27 cellular contexts compared by ENCODE assay signal in the genomic region with DNA sequence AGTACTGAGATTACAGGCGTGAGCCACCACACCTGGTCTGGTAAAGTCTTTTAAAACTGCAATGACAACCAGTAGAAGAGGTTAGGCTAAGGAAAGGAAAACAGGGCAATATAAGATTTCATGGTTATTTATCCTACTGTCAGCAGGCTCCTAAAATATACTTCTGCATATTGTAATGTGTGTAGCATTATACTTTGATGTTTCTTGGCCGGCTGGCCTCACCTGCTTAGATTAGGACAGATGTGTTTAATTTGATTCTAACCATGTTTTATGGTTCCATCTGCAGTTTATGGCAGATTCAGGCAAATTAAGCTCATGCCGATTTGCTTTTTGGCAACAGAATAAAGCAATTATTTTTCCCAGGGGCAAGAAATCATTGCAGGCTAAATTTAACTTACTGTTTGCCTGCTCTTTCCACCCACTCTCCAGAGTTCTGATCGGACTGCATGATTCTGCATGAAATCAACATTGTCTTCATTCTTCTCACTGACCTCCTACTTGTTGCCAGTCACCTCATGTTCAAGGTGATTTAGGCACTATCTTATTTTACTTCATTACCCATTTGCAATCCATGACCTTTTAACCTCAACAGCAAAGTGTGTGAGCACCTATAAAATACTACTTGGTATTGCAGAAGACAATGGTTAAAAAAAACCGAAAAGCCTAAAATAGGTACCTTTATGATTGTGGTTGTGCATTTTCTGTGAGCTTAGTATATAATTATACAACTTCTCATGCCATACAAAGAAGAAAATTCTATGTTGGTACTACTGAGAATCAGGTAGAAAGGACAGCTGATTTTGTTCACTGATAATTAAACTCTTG.
DNase-seq lines count a peak whose midpoint lies in the region; ATAC-seq, FAIRE-seq and TF ChIP-seq lines count a peak whose summit lies in the region.
"Had no signal": no experiment of that assay in that cellular context is flagged by ENCODE, and none has a peak within 500 bp of the region (broad histone marks: within the 10 kb centered on the region; RNA-seq: fewer than 3 reads in every experiment).

No MANE protein-coding gene starts in this region.

- DNase-seq in NCI-H69 (lab: John Stamatoyannopoulos, UW) (peak; percentile 84), fibroblast of peridontal ligament (ENCODE audit: extremely low read depth) (peak; percentile 25), middle frontal gyrus (ENCODE audit: extremely low spot score, low spot score) (no peak), right lobe of liver (no peak), D721Med (ENCODE audit: insufficient read length, low spot score) (no peak)
- DNase-seq: activated CD4-positive, alpha-beta T cell treated with anti-CD3 and anti-CD28 coated beads for 4 hours; activated naive CD4-positive, alpha-beta T cell treated with anti-CD3 and anti-CD28 coated beads, Interleukin-2, amount 10 ng/mL, durations not matched to agents 7 days and 5 days; activated T-cell treated with anti-CD3 and anti-CD28 coated beads, Interleukin-2, amount 50 U/mL, for 48 hours; anterior cingulate cortex; C1 segment of cervical spinal cord; Calu3; caudate nucleus; foreskin fibroblast; immature natural killer cell; KG1; left ventricle myocardium superior; NCI-H1930; NCI-H345; NK-92 treated with Interleukin-12 subunit alpha and Interleukin-12 subunit beta, amount 100 ng/mL, for 24 hours; SJCRH30; upper lobe of right lung had no signal

- no peaks in the 10 kb centered on the region for H3K27me3 ChIP-seq in right lobe of liver
- H3K27me3 ChIP-seq: hepatocyte, neural progenitor cell, SJCRH30, upper lobe of right lung had no signal

- 75% methylated on average over 5 of the region's 5 CpGs for WGBS in right lobe of liver (ENCODE audit: insufficient coverage, low coverage, low lambda C conversion rate, missing lambda C conversion rate)

- TF ChIP-seq CTCF in right lobe of liver (IDR thresholded peaks at IDR 0.05) (no peak), D721Med (IDR thresholded peaks at IDR 0.05; ENCODE audit: insufficient read depth, missing control alignments) (no peak)

- no peaks in the 10 kb centered on the region for H3K4me1 ChIP-seq in right lobe of liver
- H3K4me1 ChIP-seq: neural progenitor cell, SJCRH30, upper lobe of right lung had no signal

- FAIRE-seq in D721Med (lab: Jason Lieb, UNC), result no peak

- no peaks in the 10 kb centered on the region for H3K9me3 ChIP-seq in right lobe of liver
- H3K9me3 ChIP-seq: SJCRH30, upper lobe of right lung had no signal

- H3K27ac ChIP-seq in right lobe of liver, result no peak overlapping the region
- H3K27ac ChIP-seq: epithelial cell of prostate, hepatocyte, neural progenitor cell, SJCRH30, upper lobe of right lung had no signal

- no peak for TF ChIP-seq POLR2A in right lobe of liver (IDR thresholded peaks at IDR 0.05)

- H3K36me3 ChIP-seq in right lobe of liver, result no peaks in the 10 kb centered on the region
- H3K36me3 ChIP-seq: neural progenitor cell, SJCRH30, upper lobe of right lung had no signal

- H3K4me3 ChIP-seq in right lobe of liver, result no peak overlapping the region
- H3K4me3 ChIP-seq: hepatocyte, neural progenitor cell, SJCRH30, upper lobe of right lung had no signal

- ATAC-seq in GM18861 (IDR thresholded peaks at IDR 0.05; ENCODE audit: unreplicated experiment) (peak; percentile 15), HG02759 (IDR thresholded peaks at IDR 0.05; ENCODE audit: unreplicated experiment) (peak; percentile 10), right lobe of liver (no peak)
- ATAC-seq: left ventricle myocardium superior, Panc1, upper lobe of right lung had no signal

- intact Hi-C loops in right lobe of liver (cut with DNase I), result no loop called here

Comparison
In these comparisons a context has a peak if more than half of its experiments do, and no peak if none do; other contexts are left out.
1. ATAC-seq: peak in GM18861 (single experiment) and HG02759 (single experiment); none in right lobe of liver (0 of 4).
2. DNase-seq: peak in NCI-H69 (single experiment) and fibroblast of peridontal ligament (single experiment); none in middle frontal gyrus (single experiment), right lobe of liver (0 of 3) and D721Med (single experiment).